20 cellular contexts compared by ENCODE assay signal in the genomic region with DNA sequence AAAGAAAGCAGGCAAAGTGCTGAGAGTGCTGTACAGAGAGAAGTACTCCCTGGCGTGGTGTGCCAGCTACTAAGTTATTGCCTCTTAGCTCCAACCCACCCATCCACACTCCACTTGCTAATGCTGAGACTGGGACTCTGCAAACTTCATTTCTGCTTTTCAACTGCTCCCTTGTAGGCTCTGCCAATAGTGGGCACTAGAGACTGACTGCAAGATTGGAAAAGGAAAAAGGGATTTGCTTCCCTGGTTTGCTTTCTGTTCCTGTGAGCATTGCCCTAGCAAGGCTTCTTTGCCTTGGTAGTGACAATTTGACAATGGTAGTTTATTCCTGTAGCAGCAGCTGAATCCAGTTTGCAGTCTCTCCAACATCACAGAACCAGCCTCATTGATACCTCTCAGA. TPM values are rescaled to one million over a fixed set of nuclear protein-coding genes. Genes with fewer than 3 reads are reported as not detected.
DNase-seq lines count a peak whose midpoint lies in the region; ATAC-seq, FAIRE-seq and TF ChIP-seq lines count a peak whose summit lies in the region.
"Had no signal": no experiment of that assay in that cellular context is flagged by ENCODE, and none has a peak within 500 bp of the region (broad histone marks: within the 10 kb centered on the region; RNA-seq: fewer than 3 reads in every experiment).

No MANE protein-coding gene starts in this region.

- no peaks in the 10 kb centered on the region for H4K20me1 ChIP-seq in neural progenitor cell (ENCODE audit: low read depth)

- H3K9me3 Mint-ChIP-seq in neural progenitor cell: no peaks in the 10 kb centered on the region

- DNase-seq in D721Med (ENCODE audit: insufficient read length, low spot score) (no peak), H7 (peak; percentile 7), astrocyte of the spinal cord (ENCODE audit: low read depth, low spot score) (no peak), neural progenitor cell (ENCODE audit: low spot score) (peak; percentile 15), SKM-1 treated with dmso at 0.1 percent for 144 hours (lab: John Stamatoyannopoulos, UW; ENCODE audit: unreplicated experiment) (no peak), cortex of kidney (lab: John Stamatoyannopoulos, UW) (no peak), mucosa of descending colon (no peak)
- no peak for DNase-seq in activated naive CD4-positive, alpha-beta T cell treated with anti-CD3 and anti-CD28 coated beads, Interleukin-2, amount 50 U/mL, for 16 hours
- DNase-seq: CD4-positive, alpha-beta T cell; COR-L47; DMS 273 treated with DMSO at 0.1 percent for 48 hours; KG1; NCI-H1092; NCI-H1436; NCI-H187 treated with DMSO at 0.1 percent for 48 hours; NCI-H69; SIG-M5 had no signal

- in situ Hi-C loops in astrocyte of the spinal cord (cut with HindIII; ENCODE audit: low sequenced_read_pairs): no loop called here

- H3K36me3 ChIP-seq in H7 (replicated peaks; ENCODE audit: control insufficient read depth, insufficient read depth, low read length) (no peaks in the 10 kb centered on the region), neural progenitor cell (no peaks in the 10 kb centered on the region), mucosa of descending colon (ENCODE audit: low read depth) (no peaks in the 10 kb centered on the region)

- H3K4me1 Mint-ChIP-seq in neural progenitor cell: no peaks in the 10 kb centered on the region

- no peaks in the 10 kb centered on the region for H3K79me2 ChIP-seq in neural progenitor cell (ENCODE audit: low read depth)

- no peak overlapping the region for H3K4me3 Mint-ChIP-seq in neural progenitor cell
- H3K4me3 Mint-ChIP-seq: CD4-positive, alpha-beta T cell had no signal

- no peak overlapping the region for H3K27ac Mint-ChIP-seq in neural progenitor cell
- H3K27ac Mint-ChIP-seq: CD4-positive, alpha-beta T cell had no signal

- no peak overlapping the region for H3K27ac ChIP-seq in neural progenitor cell

- no peak for FAIRE-seq in D721Med (lab: Jason Lieb, UNC)
- FAIRE-seq: GM18507 had no signal

- H3K27me3 ChIP-seq in H7 (ENCODE audit: control insufficient read depth, insufficient read depth, low read length): no peaks in the 10 kb centered on the region
- no peaks in the 10 kb centered on the region for H3K27me3 ChIP-seq in neural progenitor cell

- no peak overlapping the region for H3K4me2 ChIP-seq in neural progenitor cell

- peak overlapping the region; percentile 17 for H2AFZ ChIP-seq in neural progenitor cell (replicated peaks)

- TF ChIP-seq CTCF in D721Med (IDR thresholded peaks at IDR 0.05; ENCODE audit: insufficient read depth, missing control alignments): peak; percentile 23
- peak; percentile 8 for TF ChIP-seq CTCF in astrocyte of the spinal cord (IDR thresholded peaks at IDR 0.05; ENCODE audit: low read depth, low read length)
- peak; percentile 39 for TF ChIP-seq CTCF in neural progenitor cell (IDR thresholded peaks at IDR 0.05)
- TF ChIP-seq CTCF in mucosa of descending colon (IDR thresholded peaks at IDR 0.05): no peak

- H3K9me3 ChIP-seq in neural progenitor cell (ENCODE audit: low read depth): no peaks in the 10 kb centered on the region
- H3K9me3 ChIP-seq in mucosa of descending colon: no peaks in the 10 kb centered on the region

- H3K36me3 Mint-ChIP-seq in neural progenitor cell: no peaks in the 10 kb centered on the region

- H3K4me3 ChIP-seq in H7 (ENCODE audit: insufficient read depth, low read depth, low read length) (no peak overlapping the region), astrocyte of the spinal cord (ENCODE audit: low read depth, low read length) (no peak overlapping the region), neural progenitor cell (no peak overlapping the region), mucosa of descending colon (no peak overlapping the region)

- intact Hi-C loops in mucosa of descending colon (cut with DNase I, micrococcal nuclease): no loop called here

- H3K9ac ChIP-seq in neural progenitor cell: no peak overlapping the region

- H3K27me3 Mint-ChIP-seq in neural progenitor cell (ENCODE audit: insufficient read depth, low read depth): no peaks in the 10 kb centered on the region

- ATAC-seq in mucosa of descending colon: no peak

- no peaks in the 10 kb centered on the region for H3F3A ChIP-seq in neural progenitor cell (ENCODE audit: low read depth)

- H3K4me1 ChIP-seq in neural progenitor cell (no peaks in the 10 kb centered on the region), mucosa of descending colon (ENCODE audit: low read depth) (no peaks in the 10 kb centered on the region)

RNA-seq across cellular contexts. Expression of gene TMEM108, which starts 56.4 kb away (rescaled TPM):
- 2.1 and 3.5 TPM in 2 replicates for total RNA-seq in H7 (2014; rRNA removed; shearing (Covaris generic))
- total RNA-seq in neural progenitor cell (ENCODE audit: low replicate concordance): 4.8 and 10.7 TPM in 2 replicates
- total RNA-seq in mucosa of descending colon: 1 to 10 TPM in 2 of 3 donors, under 1 TPM in 1; 0.72 to 3.4 (median 1.1) TPM
- total RNA-seq: CD4-positive, alpha-beta T cell; G401; NCI-H460 had no signal

Comparison
In these comparisons a context has a peak if more than half of its experiments do, and no peak if none do; other contexts are left out.
1. DNase-seq: peak in H7 (single experiment) and neural progenitor cell (single experiment); none in D721Med (single experiment), astrocyte of the spinal cord (single experiment), SKM-1 treated with dmso at 0.1 percent for 144 hours (single experiment), activated naive CD4-positive, alpha-beta T cell treated with anti-CD3 and anti-CD28 coated beads, Interleukin-2, amount 50 U/mL, for 16 hours (single experiment), cortex of kidney (single experiment) and mucosa of descending colon (0 of 3).